1 cellular context compared by ENCODE assay signal in genomic region chr17:42928714-42929496, GRCh38.
TF ChIP-seq lines count a peak whose summit lies in the region.

No MANE protein-coding gene starts in this region.

TF ChIP-seq in K562, 482 proteins besides CTCF, POLR2A, EP300 and RAD21 (continued from another document and continues in another):
- TF ChIP-seq ZBTB11 (CRISPR knock-in tag; IDR thresholded peaks at IDR 0.05), result peak in 1 of 3 experiments; percentile 73; a peak in 2 of 6 replicates
- no peak for TF ChIP-seq RERE (CRISPR knock-in tag; IDR thresholded peaks at IDR 0.05; ENCODE audit: borderline replicate concordance)
- no peak for TF ChIP-seq E2F1 (CRISPR knock-in tag; IDR thresholded peaks at IDR 0.05)
- peak; percentile 56 for TF ChIP-seq TAF9B (IDR thresholded peaks at IDR 0.05; ENCODE audit: partially characterized antibody)
- TF ChIP-seq ARID4B (CRISPR knock-in tag; IDR thresholded peaks at IDR 0.05), result no peak
- TF ChIP-seq HDAC1 (IDR thresholded peaks at IDR 0.05), result peak in 1 of 2 experiments; percentile 69; a peak in 2 of 4 replicates
- TF ChIP-seq NEUROD1 (IDR thresholded peaks at IDR 0.05; ENCODE audit: borderline replicate concordance, low read depth, low read length, partially characterized antibody), result peak; percentile 50
- peak; percentile 85 for TF ChIP-seq JUND (IDR thresholded peaks at IDR 0.05; ENCODE audit: borderline replicate concordance, low read depth, low read length)
- TF ChIP-seq JUND (tag; IDR thresholded peaks at IDR 0.05; ENCODE audit: borderline replicate concordance, low read depth, low read length), result peak; percentile 68; the same call in 2 of the 3 replicates
- TF ChIP-seq ATF3 (IDR thresholded peaks at IDR 0.05), result peak; percentile 84
- peak; percentile 66; the same call in 1 of the 2 replicates for TF ChIP-seq ATF3 (CRISPR knock-in tag; conservative IDR thresholded peaks at IDR 0.05)
- 0 out of 2 replicates have a peak, but pooled peaks have one; percentile 40 for TF ChIP-seq BRD4 (IDR thresholded peaks at IDR 0.05)
- peak; percentile 16; the same call in 1 of the 2 replicates for TF ChIP-seq KLF1 (tag; IDR thresholded peaks at IDR 0.05)
- no peak for TF ChIP-seq MXD1 (CRISPR knock-in tag; IDR thresholded peaks at IDR 0.05; ENCODE audit: borderline replicate concordance, poor library complexity, severe bottlenecking)
- TF ChIP-seq ZSCAN29 (IDR thresholded peaks at IDR 0.05), result no peak
- peak; percentile 31 for TF ChIP-seq ZFP36 (IDR thresholded peaks at IDR 0.05; ENCODE audit: low read depth, low read length, partially characterized antibody)
- TF ChIP-seq KLF6 (CRISPR knock-in tag; IDR thresholded peaks at IDR 0.05; ENCODE audit: borderline replicate concordance), result no peak
- TF ChIP-seq NR0B1 (IDR thresholded peaks at IDR 0.05; ENCODE audit: partially characterized antibody), result no peak
- no peak for TF ChIP-seq PRMT5 (CRISPR knock-in tag; IDR thresholded peaks at IDR 0.05)
- TF ChIP-seq CCNT2 (IDR thresholded peaks at IDR 0.05; ENCODE audit: borderline replicate concordance, extremely low read depth, insufficient read length, low read depth, low read length), result no peak
- peak; percentile 33; the same call in 1 of the 2 replicates for TF ChIP-seq NR2C1 (IDR thresholded peaks at IDR 0.05)
- no peak for TF ChIP-seq NR2C1 (tag; IDR thresholded peaks at IDR 0.05)
- TF ChIP-seq SMAD1 (IDR thresholded peaks at IDR 0.05; ENCODE audit: low read depth, low read length, partially characterized antibody), result no peak
- TF ChIP-seq RBBP5 (IDR thresholded peaks at IDR 0.05; ENCODE audit: borderline replicate concordance, insufficient read depth, low read length, poor library complexity, severe bottlenecking), result peak; percentile 71
- no peak for TF ChIP-seq GTF2A2 (tag; IDR thresholded peaks at IDR 0.05)
- 0 out of 2 replicates have a peak, but pooled peaks have one; percentile 13 for TF ChIP-seq CREB1 (IDR thresholded peaks at IDR 0.05)
- no peak for TF ChIP-seq CREB1 (CRISPR knock-in tag; IDR thresholded peaks at IDR 0.05)
- TF ChIP-seq TBL1XR1 (IDR thresholded peaks at IDR 0.05; ENCODE audit: low read length in 2 of 2), result 0 out of 4 replicates have a peak, but pooled peaks of 1 of the 2 experiments have one; percentile 20
- TF ChIP-seq REST (CRISPR knock-in tag; IDR thresholded peaks at IDR 0.05; ENCODE audit: low read depth), result no peak
- peak; percentile 42 to 51; a peak in 3 of 4 replicates for TF ChIP-seq NRF1 (conservative IDR thresholded peaks at IDR 0.05 in 1 of 2, IDR thresholded peaks at IDR 0.05 in 1 of 2)
- TF ChIP-seq BACH1 (tag; IDR thresholded peaks at IDR 0.05), result peak; percentile 97
- peak; percentile 55; the same call in 1 of the 2 replicates for TF ChIP-seq NFIC (IDR thresholded peaks at IDR 0.05)
- TF ChIP-seq MCM7 (IDR thresholded peaks at IDR 0.05), result no peak
- 0 out of 2 replicates have a peak, but pooled peaks have one; percentile 6 for TF ChIP-seq NR2F6 (CRISPR knock-in tag; IDR thresholded peaks at IDR 0.05)
- TF ChIP-seq CC2D1A (IDR thresholded peaks at IDR 0.05), result no peak; the same call in 1 of the 2 replicates
- no peak for TF ChIP-seq ZNF696 (CRISPR knock-in tag; conservative IDR thresholded peaks at IDR 0.05)
- TF ChIP-seq EHMT2 (IDR thresholded peaks at IDR 0.05), result peak; percentile 81
